ENCODE assay signal across 8 cellular contexts in the genomic region with DNA sequence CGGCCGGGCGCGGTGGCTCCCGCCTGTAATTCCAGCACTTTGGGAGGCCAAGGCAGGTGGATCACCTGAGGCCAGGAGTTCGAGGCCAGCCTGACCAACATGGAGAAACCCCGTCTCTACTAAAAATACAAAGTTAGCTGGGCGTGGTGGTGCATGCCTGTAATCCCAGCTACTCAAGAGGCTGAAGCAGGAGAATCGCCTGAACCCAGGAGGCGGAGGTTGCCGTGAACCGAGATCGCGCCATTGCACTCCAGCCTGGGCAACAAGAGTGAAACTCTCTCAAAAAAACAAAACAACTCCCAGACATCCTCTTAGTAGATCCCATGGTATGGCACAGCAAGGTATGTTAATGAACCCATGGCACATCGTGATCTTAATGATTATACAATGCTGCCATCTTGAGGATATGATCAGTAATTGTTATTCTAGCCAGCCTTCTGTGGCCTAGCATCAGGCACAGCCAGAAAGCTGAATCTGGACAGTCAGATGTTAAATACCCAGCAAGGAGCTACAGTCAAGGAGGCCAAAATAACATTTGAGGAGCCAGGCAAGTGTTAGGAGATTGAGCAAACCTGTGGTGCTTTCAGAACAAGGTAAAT. TPM values are rescaled to one million over a fixed set of nuclear protein-coding genes. Genes with fewer than 3 reads are reported as not detected.
A peak's percentile ranks its signal among the peaks of the same experiment; 100 is the strongest.
DNase-seq lines count a peak whose midpoint lies in the region; ATAC-seq and TF ChIP-seq lines count a peak whose summit lies in the region.
"Not testable (repeated sequence)": the region's sequence is repeated elsewhere in the genome, so short reads cannot be mapped to it uniquely, and the experiment has no call there.

No MANE protein-coding gene starts in this region.

- H3K9me2 ChIP-seq in PC-3 (replicated peaks; ENCODE audit: low read length): not testable (repeated sequence)

- H3K79me2 ChIP-seq in PC-3 (ENCODE audit: low read length); osteoblast (ENCODE audit: insufficient read depth, low read length): not testable (repeated sequence)

- H3K27ac ChIP-seq in PC-3 (ENCODE audit: low read length): not testable (repeated sequence)
- H3K27ac ChIP-seq in osteoblast (ENCODE audit: low read depth, low read length): peak overlapping the region; percentile 89

- POLR2A ChIA-PET in PC-3 (lab: Charles Lee; ENCODE audit: unreplicated experiment): interaction anchor here (0.5 kb wide), 1 partner anchor 70 kb away, joined by 4 read pairs; no protein-coding TSS in a partner anchor

- H3K4me2 ChIP-seq in PC-3 (ENCODE audit: low read length) (peak overlapping the region; percentile 7; the same call in 1 of the 2 replicates), osteoblast (ENCODE audit: insufficient read depth, low read length) (peak overlapping the region; percentile 44)

- H3K27ac Mint-ChIP-seq in glutamatergic neuron (ENCODE audit: unreplicated experiment): peak overlapping the region; percentile 76

- intact Hi-C loops in PC-3 (cut with micrococcal nuclease): loop anchor here (1.0 to 10.0 kb wide), 6 partner anchors 54 to 430 kb away; no protein-coding TSS in a partner anchor

- not testable (repeated sequence) for H3K36me3 ChIP-seq in PC-3 (ENCODE audit: low read depth, low read length); osteoblast (ENCODE audit: insufficient read depth, low read length)

- not testable (repeated sequence) for H3K36me3 Mint-ChIP-seq in glutamatergic neuron (ENCODE audit: unreplicated experiment)

- H3K4me1 Mint-ChIP-seq in glutamatergic neuron (ENCODE audit: low read depth, unreplicated experiment): not testable (repeated sequence)

- H3K4me3 ChIP-seq in PC-3 (ENCODE audit: low read length); osteoblast (ENCODE audit: insufficient read depth, low read length): not testable (repeated sequence)

- H3K4me1 ChIP-seq in PC-3 (ENCODE audit: insufficient read depth, low read length) (peaks cover 41% of the 10 kb centered on the region), osteoblast (ENCODE audit: insufficient read depth, low read length) (peaks cover 36% of the 10 kb centered on the region)

- H3K4me3 Mint-ChIP-seq in glutamatergic neuron (ENCODE audit: unreplicated experiment): not testable (repeated sequence)

- not testable (repeated sequence) for H3K27me3 Mint-ChIP-seq in glutamatergic neuron (ENCODE audit: unreplicated experiment)

- DNase-seq in AG08396 (ENCODE audit: low spot score): peak; percentile 74
- DNase-seq in M059J (ENCODE audit: low read depth): peak; percentile 80
- peak; percentile 97 for DNase-seq in PC-3
- DNase-seq in amniotic epithelial cell (ENCODE audit: low read depth): peak; percentile 81
- DNase-seq in glutamatergic neuron: not testable (repeated sequence)
- peak; percentile 84 for DNase-seq in osteoblast (ENCODE audit: insufficient read length, low spot score, missing footprints)

- not testable (repeated sequence) for H3K27me3 ChIP-seq in PC-3 (ENCODE audit: low read length); osteoblast (ENCODE audit: insufficient read depth, low read length)

- BruUV-seq in PC-3 (replicated peaks; lab: Mats Ljungman, UMichigan): not testable (repeated sequence)

- 0 out of 2 replicates have a peak overlapping the region, but pooled peaks have one; percentile 16 for H2AFZ ChIP-seq in PC-3 (ENCODE audit: low read length)
- H2AFZ ChIP-seq in osteoblast (ENCODE audit: low read length): not testable (repeated sequence)

- H3F3A ChIP-seq in PC-3 (ENCODE audit: low read length, unreplicated experiment): not testable (repeated sequence)

- CTCF ChIA-PET in PC-3 (lab: Charles Lee): interaction anchor here (0.6 to 2.7 kb wide), 8 partner anchors 42 to 193 kb away, joined by 3 to 17 read pairs (median 4); no protein-coding TSS in a partner anchor

- ATAC-seq in GM18511 (IDR thresholded peaks at IDR 0.05; ENCODE audit: unreplicated experiment) (peak; percentile 87), HG02678 (IDR thresholded peaks at IDR 0.05; ENCODE audit: unreplicated experiment) (peak; percentile 83), PC-3 (peak; percentile 65)

- H3K9me3 ChIP-seq in PC-3 (ENCODE audit: low read length); osteoblast (ENCODE audit: low read depth, low read length): not testable (repeated sequence)

- not testable (repeated sequence) for H4K20me1 ChIP-seq in PC-3 (ENCODE audit: low read length); osteoblast (ENCODE audit: insufficient read depth, low read length)

- peak; percentile 89 for TF ChIP-seq CTCF in PC-3 (conservative IDR thresholded peaks at IDR 0.05; ENCODE audit: low read depth, low read length)
- TF ChIP-seq CTCF in glutamatergic neuron (IDR thresholded peaks at IDR 0.05; ENCODE audit: partially characterized antibody, unreplicated experiment): peak; percentile 74
- TF ChIP-seq CTCF in osteoblast (IDR thresholded peaks at IDR 0.05; ENCODE audit: extremely low read depth, low read depth, low read length): peak; percentile 59

- peak overlapping the region; percentile 2; the same call in 1 of the 2 replicates for H3K9ac ChIP-seq in PC-3 (ENCODE audit: low read length)

- not testable (repeated sequence) for H3K9me3 Mint-ChIP-seq in glutamatergic neuron (ENCODE audit: unreplicated experiment)

RNA-seq across cellular contexts. Expression of gene CSNK1A1, which starts 13.4 kb away (rescaled TPM):
- 182 and 247 TPM in 2 replicates for total RNA-seq in M059J (2014; rRNA removed; shearing (Covaris generic))
- 500 and 586 TPM in 2 replicates for total RNA-seq in PC-3 (2014; rRNA removed)
- 289 TPM for total RNA-seq in glutamatergic neuron (ENCODE audit: unreplicated experiment)
- 444 and 497 TPM in 2 replicates for total RNA-seq in osteoblast

RNA-seq across cellular contexts. Expression of gene ARHGEF37, which starts 16.7 kb away (rescaled TPM):
- 0.15 and 0.20 TPM in 2 replicates for total RNA-seq in M059J (2014; rRNA removed; shearing (Covaris generic))
- total RNA-seq in PC-3 (2014; rRNA removed) (5.2 and 6.5 TPM in 2 replicates), glutamatergic neuron (ENCODE audit: unreplicated experiment) (1.0 TPM), osteoblast (0.72 and 0.88 TPM in 2 replicates)
